ENCODE assay signal across 1 cellular context in genomic region chr3:193314161-193314560, GRCh38.
TF ChIP-seq lines count a peak whose summit lies in the region.

No MANE protein-coding gene starts in this region.

TF ChIP-seq in HepG2, 621 proteins besides CTCF, POLR2A, EP300 and RAD21 (continued from another document):
- no peak for TF ChIP-seq MAFF (IDR thresholded peaks at IDR 0.05; ENCODE audit: low read depth, low read length)
- no peak for TF ChIP-seq ZNF138 (CRISPR knock-in tag; IDR thresholded peaks at IDR 0.05; ENCODE audit: low read depth)
- TF ChIP-seq ZSCAN5A (CRISPR knock-in tag; IDR thresholded peaks at IDR 0.05; ENCODE audit: borderline replicate concordance): no peak
- TF ChIP-seq HNF4G (IDR thresholded peaks at IDR 0.05; ENCODE audit: borderline replicate concordance, low read depth, low read length): no peak
- TF ChIP-seq HNF4G (CRISPR knock-in tag; IDR thresholded peaks at IDR 0.05; ENCODE audit: borderline replicate concordance, low read depth): no peak
- no peak for TF ChIP-seq SRSF1 (optimal IDR thresholded peaks at IDR 0.05; ENCODE audit: low read depth, low read length)
- TF ChIP-seq KLF16 (CRISPR knock-in tag; IDR thresholded peaks at IDR 0.05): no peak
- TF ChIP-seq TMF1 (CRISPR knock-in tag; IDR thresholded peaks at IDR 0.05; ENCODE audit: low read depth): no peak
- TF ChIP-seq RERE (CRISPR knock-in tag; IDR thresholded peaks at IDR 0.05; ENCODE audit: low read depth): no peak
